ENCODE assay signal across 11 cellular contexts in the genomic region with DNA sequence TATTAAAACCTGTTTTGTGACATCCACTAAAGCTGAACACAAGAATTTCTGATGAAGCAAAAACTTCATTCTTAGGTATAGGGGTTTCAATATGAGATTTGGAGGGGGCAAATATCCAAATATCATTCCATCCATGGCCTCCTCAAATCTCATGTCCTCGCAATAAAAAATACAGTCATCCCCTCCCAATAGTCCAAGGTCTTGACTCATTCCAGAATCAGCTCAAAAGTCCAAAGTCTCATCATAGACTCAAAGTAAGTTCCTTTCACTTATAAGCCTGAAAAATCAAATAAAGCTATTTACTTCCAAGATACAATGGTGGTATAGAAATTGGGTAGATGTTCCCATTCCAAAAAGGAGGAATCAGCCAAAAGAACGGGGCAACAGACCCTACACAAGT.
"Had no signal": no experiment of that assay in that cellular context is flagged by ENCODE, and none has a peak within 500 bp of the region (broad histone marks: within the 10 kb centered on the region; RNA-seq: fewer than 3 reads in every experiment).

No MANE protein-coding gene starts in this region.

- H2AFZ ChIP-seq: GM23248, GM23338 had no signal

- ATAC-seq: GM23338, HCT116 had no signal

- FAIRE-seq: H1, H54 had no signal

- DNase-seq: GM23248, GOT3, H7, H9, HCEC 1CT, HFFc6 had no signal

- H3K36me3 ChIP-seq: HAP-1 had no signal

- H3K9me3 ChIP-seq: HAP-1 had no signal

- H3K4me3 ChIP-seq: GM23248, GM23338, HAP-1 had no signal

- H3K4me2 ChIP-seq: GM23338 had no signal

- H3K9ac ChIP-seq: GM23248 had no signal

- H3K27ac ChIP-seq: GM23248 had no signal
